In the genomic region with DNA sequence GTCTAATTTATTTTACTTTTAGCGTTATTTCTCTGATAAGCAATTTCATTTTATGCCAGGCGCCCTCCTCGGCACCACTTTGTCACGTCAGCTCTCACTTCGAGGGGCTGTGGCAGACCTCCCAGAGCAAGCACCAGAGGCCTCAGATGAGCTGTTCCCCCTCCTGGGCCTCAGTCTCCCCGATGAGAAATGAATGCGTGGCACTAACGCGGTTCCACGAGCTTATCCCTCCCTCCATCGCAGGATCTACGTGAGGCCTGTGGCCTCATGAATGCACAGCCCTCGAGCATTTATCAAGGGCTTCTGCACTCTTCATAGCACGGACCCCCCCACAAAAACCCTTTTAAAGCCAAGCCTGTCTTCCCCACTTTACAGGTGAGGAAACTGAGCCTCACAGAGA, we compare ENCODE assay signal across 23 cellular contexts.
DNase-seq lines count a peak whose midpoint lies in the region; ATAC-seq and TF ChIP-seq lines count a peak whose summit lies in the region.
"Had no signal": no experiment of that assay in that cellular context is flagged by ENCODE, and none has a peak within 500 bp of the region (broad histone marks: within the 10 kb centered on the region; RNA-seq: fewer than 3 reads in every experiment).

No MANE protein-coding gene starts in this region.

- H3K9me3 Mint-ChIP-seq in natural killer cell: no peaks in the 10 kb centered on the region

- ATAC-seq in natural killer cell: no peak
- ATAC-seq: GM12878 had no signal

- H3K27ac Mint-ChIP-seq in natural killer cell: no peak overlapping the region
- H3K27ac Mint-ChIP-seq: CD14-positive monocyte; CD4-positive, alpha-beta memory T cell; CD4-positive, CD25-positive, alpha-beta regulatory T cell; CD8-positive, alpha-beta memory T cell had no signal

- H3K27ac ChIP-seq in coronary artery: no peak overlapping the region
- H3K27ac ChIP-seq in sigmoid colon: no peak overlapping the region
- H3K27ac ChIP-seq: BLaER1 had no signal

- H3K4me1 Mint-ChIP-seq in natural killer cell: no peaks in the 10 kb centered on the region
- H3K4me1 Mint-ChIP-seq: CD14-positive monocyte; CD4-positive, alpha-beta memory T cell; CD4-positive, CD25-positive, alpha-beta regulatory T cell; CD8-positive, alpha-beta memory T cell had no signal

- H3K27me3 ChIP-seq in sigmoid colon: no peaks in the 10 kb centered on the region
- H3K27me3 ChIP-seq: BE2C, BLaER1 had no signal

- H3K36me3 Mint-ChIP-seq in natural killer cell: no peaks in the 10 kb centered on the region
- H3K36me3 Mint-ChIP-seq: CD14-positive monocyte had no signal

- TF ChIP-seq CTCF in coronary artery (IDR thresholded peaks at IDR 0.05) (no peak), sigmoid colon (IDR thresholded peaks at IDR 0.05) (no peak), natural killer cell (IDR thresholded peaks at IDR 0.05) (no peak)

- TF ChIP-seq POLR2A in sigmoid colon (IDR thresholded peaks at IDR 0.05): no peak

- no peaks in the 10 kb centered on the region for H3K4me1 ChIP-seq in sigmoid colon
- H3K4me1 ChIP-seq: BE2C, BLaER1 had no signal

- 92 to 95% methylated on average over 14 of the region's 14 CpGs for WGBS in sigmoid colon, 2 donors

- no peaks in the 10 kb centered on the region for H3K36me3 ChIP-seq in sigmoid colon
- H3K36me3 ChIP-seq: BE2C, BLaER1 had no signal

- H3K4me3 ChIP-seq in coronary artery (no peak overlapping the region), sigmoid colon (no peak overlapping the region)
- H3K4me3 ChIP-seq: BLaER1, GM12878 had no signal

- H3K4me3 Mint-ChIP-seq in natural killer cell: no peak overlapping the region
- H3K4me3 Mint-ChIP-seq: CD14-positive monocyte; CD4-positive, CD25-positive, alpha-beta regulatory T cell; CD8-positive, alpha-beta memory T cell had no signal

- TF ChIP-seq EP300 in sigmoid colon (IDR thresholded peaks at IDR 0.05): no peak

- H3K9me3 ChIP-seq in sigmoid colon: peaks cover 0 to 8% (median 0%) of the 10 kb centered on the region in 4 donors
- H3K9me3 ChIP-seq: BE2C had no signal

- intact Hi-C loops in sigmoid colon (cut with DNase I): no loop called here
- intact Hi-C loops in natural killer cell (cut with micrococcal nuclease): no loop called here

- no peaks in the 10 kb centered on the region for H3K27me3 Mint-ChIP-seq in natural killer cell (ENCODE audit: low read depth in 2 of 2)
- H3K27me3 Mint-ChIP-seq: CD4-positive, alpha-beta memory T cell; CD4-positive, CD25-positive, alpha-beta regulatory T cell; CD8-positive, alpha-beta memory T cell had no signal

- DNase-seq in coronary artery (ENCODE audit: low spot score): peak; percentile 26
- DNase-seq in islet precursor cell: peak; percentile 37
- peak; percentile 28 for DNase-seq in sigmoid colon
- no peak for DNase-seq in NCI-H69 (lab: John Stamatoyannopoulos, UW)
- DNase-seq in natural killer cell: no peak
- DNase-seq: 8988T; ACHN; BE2C; C1 segment of cervical spinal cord; CD4-positive, alpha-beta memory T cell; CD4-positive, CD25-positive, alpha-beta regulatory T cell; CD8-positive, alpha-beta memory T cell; COR-L47; DMS 273 treated with DMSO at 0.1 percent for 48 hours; DMS153; DMS53; DMS79; DND-41; EL; GDM1 had no signal

Comparison
In these comparisons a context has a peak if more than half of its experiments do, and no peak if none do; other contexts are left out.
1. DNase-seq: peak in coronary artery (single experiment), islet precursor cell (single experiment) and sigmoid colon (single experiment); none in NCI-H69 (single experiment) and natural killer cell (single experiment).